In the genomic region with DNA sequence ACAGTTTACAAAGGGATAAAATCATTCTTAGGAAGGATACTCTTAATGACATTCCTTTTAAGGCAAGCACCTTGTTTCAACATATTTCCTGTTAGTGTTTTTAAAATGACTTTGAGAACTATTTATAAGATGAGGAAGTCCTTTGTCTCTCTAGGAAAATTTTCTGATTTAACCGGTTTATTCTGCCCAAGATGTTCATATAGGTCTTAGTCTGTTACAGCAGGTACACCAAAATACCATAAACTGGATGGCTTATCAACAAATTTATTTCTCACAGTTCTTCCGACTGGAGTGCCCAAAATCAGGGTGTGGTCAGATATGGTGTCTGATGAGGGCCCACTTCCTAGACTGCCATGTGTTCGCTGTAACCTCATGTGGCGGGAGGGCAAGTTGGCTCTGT, we compare ENCODE assay signal across 16 cellular contexts.
A peak's percentile ranks its signal among the peaks of the same experiment; 100 is the strongest.
DNase-seq lines count a peak whose midpoint lies in the region; ATAC-seq and TF ChIP-seq lines count a peak whose summit lies in the region.
"Had no signal": no experiment of that assay in that cellular context is flagged by ENCODE, and none has a peak within 500 bp of the region (broad histone marks: within the 10 kb centered on the region; RNA-seq: fewer than 3 reads in every experiment).

No MANE protein-coding gene starts in this region.

- no peaks in the 10 kb centered on the region for H3K9me3 ChIP-seq in heart right ventricle
- H3K9me3 ChIP-seq in lung (ENCODE audit: control insufficient read depth in 2 of 2, insufficient read depth in 1 of 2, low read length in 1 of 2), result no peaks in the 10 kb centered on the region
- no peaks in the 10 kb centered on the region for H3K9me3 ChIP-seq in subcutaneous abdominal adipose tissue (ENCODE audit: control insufficient read depth in 5 of 5, low read length in 5 of 5)
- H3K9me3 ChIP-seq: prostate gland had no signal

- H3K27ac Mint-ChIP-seq in nephron progenitor cell (no peak overlapping the region), Calu3 (ENCODE audit: unreplicated experiment) (no peak overlapping the region)
- H3K27ac Mint-ChIP-seq: activated naive CD8-positive, alpha-beta T cell treated with anti-CD3 and anti-CD28 coated beads, Interleukin-2, amount 50 U/mL, for 24 hours; T-helper 1 cell treated with Interleukin-12 subunit alpha and Interleukin-12 subunit beta and Interleukin-4 antibody, amounts not matched to agents 30 μg/mL and 1 μg/mL, for 36 hours had no signal

- DNase-seq in heart right ventricle, result no peak
- no peak for DNase-seq in left ventricle myocardium superior
- peak; percentile 39 for DNase-seq in SKM-1 treated with dmso at 0.1 percent for 144 hours (lab: John Stamatoyannopoulos, UW; ENCODE audit: unreplicated experiment)
- no peak for DNase-seq in lung (ENCODE audit: low spot score)
- DNase-seq in left lobe of liver (ENCODE audit: low spot score), result no peak
- DNase-seq in nephron progenitor cell, result no peak
- DNase-seq in Calu3, result no peak
- DNase-seq: activated CD4-positive, alpha-beta T cell treated with anti-CD3 and anti-CD28 coated beads for 4 hours; activated naive CD8-positive, alpha-beta T cell treated with anti-CD3 and anti-CD28 coated beads, Interleukin-2, amount 50 U/mL, for 24 hours; effector memory CD4-positive, alpha-beta T cell; NCI-H2081; RPMI8226; stimulated activated CD4-positive, alpha-beta T cell treated with anti-CD3 and anti-CD28 coated beads, Interleukin-15, amount 100 ng/mL, for 24 hours had no signal

- intact Hi-C loops in heart right ventricle (cut with DNase I) (loop anchor here in 2 of 10 donors (5.0 to 10.0 kb wide), 2 partner anchors 213 to 216 kb away; partner anchors contain the start of gene CCDC146 (in 2 of the 2)), left ventricle myocardium superior (cut with micrococcal nuclease) (no loop called here), Calu3 (cut with micrococcal nuclease; ENCODE audit: unreplicated experiment) (no loop called here)

- H3K4me1 Mint-ChIP-seq in nephron progenitor cell (peaks cover 9% of the 10 kb centered on the region), Calu3 (ENCODE audit: low read depth, unreplicated experiment) (peaks cover 12% of the 10 kb centered on the region)

- no peaks in the 10 kb centered on the region for H3K36me3 Mint-ChIP-seq in nephron progenitor cell (ENCODE audit: low read depth)
- H3K36me3 Mint-ChIP-seq in Calu3 (ENCODE audit: insufficient read depth, unreplicated experiment), result peaks cover 8% of the 10 kb centered on the region

- H3K27me3 Mint-ChIP-seq in nephron progenitor cell (ENCODE audit: low read depth, poor library complexity) (peaks cover 10% of the 10 kb centered on the region), Calu3 (ENCODE audit: unreplicated experiment) (no peaks in the 10 kb centered on the region)
- H3K27me3 Mint-ChIP-seq: activated naive CD8-positive, alpha-beta T cell treated with anti-CD3 and anti-CD28 coated beads, Interleukin-2, amount 50 U/mL, for 24 hours had no signal

- WGBS in heart right ventricle, 2 donors, result 57 to 80% methylated on average over 4 of the region's 4 CpGs
- whole genome bisulfite sequencing in lung, 2 donors, result 23 to 31% methylated on average over 4 of the region's 4 CpGs

- no peak overlapping the region for H3K4me3 Mint-ChIP-seq in nephron progenitor cell
- H3K4me3 Mint-ChIP-seq in Calu3 (ENCODE audit: low read depth, unreplicated experiment), result no peak overlapping the region
- H3K4me3 Mint-ChIP-seq: activated naive CD8-positive, alpha-beta T cell treated with anti-CD3 and anti-CD28 coated beads, Interleukin-2, amount 50 U/mL, for 24 hours; T-helper 1 cell treated with Interleukin-12 subunit alpha and Interleukin-12 subunit beta and Interleukin-4 antibody, amounts not matched to agents 30 μg/mL and 1 μg/mL, for 36 hours had no signal

- H3K36me3 ChIP-seq in heart right ventricle (peaks cover 0 to 5% (median 0%) of the 10 kb centered on the region in 9 donors), lung (ENCODE audit: control insufficient read depth in 2 of 2, insufficient read depth in 2 of 2, low read length in 2 of 2) (no peaks in the 10 kb centered on the region), subcutaneous abdominal adipose tissue (ENCODE audit: control insufficient read depth in 5 of 5, insufficient read depth in 5 of 5, low read length in 5 of 5) (no peaks in the 10 kb centered on the region)
- H3K36me3 ChIP-seq: prostate gland had no signal

- no TSS peak for BruUV-seq in Calu3 (replicated peaks; lab: Mats Ljungman, UMichigan)

- H3K9me3 Mint-ChIP-seq in nephron progenitor cell, result no peaks in the 10 kb centered on the region
- no peaks in the 10 kb centered on the region for H3K9me3 Mint-ChIP-seq in Calu3 (ENCODE audit: low read depth, unreplicated experiment)
- H3K9me3 Mint-ChIP-seq: activated naive CD8-positive, alpha-beta T cell treated with anti-CD3 and anti-CD28 coated beads, Interleukin-2, amount 50 U/mL, for 24 hours; T-helper 1 cell treated with Interleukin-12 subunit alpha and Interleukin-12 subunit beta and Interleukin-4 antibody, amounts not matched to agents 30 μg/mL and 1 μg/mL, for 36 hours had no signal

- H3K4me3 ChIP-seq in heart right ventricle, result no peak overlapping the region
- no peak overlapping the region for H3K4me3 ChIP-seq in lung
- H3K4me3 ChIP-seq in subcutaneous abdominal adipose tissue (ENCODE audit: low read depth in 1 of 5, low read length in 5 of 5), result no peak overlapping the region
- H3K4me3 ChIP-seq: prostate gland had no signal

- CTCF ChIA-PET in Calu3 (lab: Charles Lee), result no interaction called here

- H3K27ac ChIP-seq in heart right ventricle (peak overlapping the region in 7 of 10 donors; percentile 1 to 70 (median 37)), lung (ENCODE audit: low read depth in 1 of 2, low read length in 1 of 2) (peak overlapping the region in 1 of 2 donors; percentile 76), subcutaneous abdominal adipose tissue (ENCODE audit: low read depth, low read length) (peak overlapping the region; percentile 69)
- H3K27ac ChIP-seq: prostate gland had no signal

- ATAC-seq in heart right ventricle (peak in 6 of 8 donors; percentile 18 to 71 (median 60)), left ventricle myocardium superior (no peak), lung (ENCODE audit: insufficient read depth, low FRiP score) (peak; percentile 59), left lobe of liver (no peak)
- ATAC-seq: activated naive CD8-positive, alpha-beta T cell treated with anti-CD3 and anti-CD28 coated beads, Interleukin-2, amount 50 U/mL, for 24 hours had no signal

- no peaks in the 10 kb centered on the region for H3K27me3 ChIP-seq in heart right ventricle
- no peaks in the 10 kb centered on the region for H3K27me3 ChIP-seq in lung (ENCODE audit: control insufficient read depth, insufficient read depth)
- H3K27me3 ChIP-seq in subcutaneous abdominal adipose tissue (ENCODE audit: control insufficient read depth in 5 of 5, insufficient read depth in 4 of 5, low read length in 5 of 5), result no peaks in the 10 kb centered on the region

- H3K4me1 ChIP-seq in heart right ventricle (peaks cover 0 to 43% (median 20%) of the 10 kb centered on the region in 9 donors), lung (ENCODE audit: control insufficient read depth in 2 of 2, insufficient read depth in 2 of 2, low read length in 2 of 2) (peaks cover 0 to 7% of the 10 kb centered on the region in 2 donors), subcutaneous abdominal adipose tissue (ENCODE audit: control insufficient read depth in 5 of 5, insufficient read depth in 5 of 5, low read length in 5 of 5) (peaks cover 0 to 27% (median 11%) of the 10 kb centered on the region in 5 donors)
- H3K4me1 ChIP-seq: prostate gland had no signal

- no peak overlapping the region for H3K9ac ChIP-seq in subcutaneous abdominal adipose tissue (ENCODE audit: low read length in 5 of 5)

- TF ChIP-seq CTCF in heart right ventricle (IDR thresholded peaks at IDR 0.05) (no peak), lung (IDR thresholded peaks at IDR 0.05; ENCODE audit: control extremely low read depth, extremely low read depth) (no peak), nephron progenitor cell (IDR thresholded peaks at IDR 0.05) (no peak), Calu3 (IDR thresholded peaks at IDR 0.05; ENCODE audit: unreplicated experiment) (no peak)

Comparison
In these comparisons a context has a peak if more than half of its experiments do, and no peak if none do; other contexts are left out.
1. ATAC-seq: peak in heart right ventricle (6 of 8) and lung (single experiment); none in left ventricle myocardium superior (single experiment) and left lobe of liver (single experiment).